9 cellular contexts compared by ENCODE assay signal in the genomic region with DNA sequence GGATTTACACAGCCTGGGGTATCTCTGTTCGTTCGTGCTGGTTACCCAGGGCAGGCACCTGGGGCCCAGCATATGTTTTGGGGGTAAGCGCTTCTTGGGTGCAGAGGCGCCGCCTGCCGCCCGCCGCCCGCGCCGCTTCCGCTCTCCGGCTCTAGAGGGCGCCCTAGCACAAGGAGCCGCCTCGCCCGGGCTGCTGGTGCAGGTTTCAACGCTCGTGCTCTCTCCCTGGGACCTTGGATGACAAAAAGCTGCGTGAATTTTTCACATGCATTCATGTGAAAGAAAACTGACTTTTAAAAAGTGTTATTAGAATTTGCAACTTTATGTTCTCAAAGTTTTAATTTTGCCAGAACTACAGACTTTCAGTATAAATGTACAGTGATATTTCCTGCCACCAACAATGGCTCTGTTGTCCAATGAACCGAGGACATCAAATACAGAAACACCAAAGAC. TPM values are rescaled to one million over a fixed set of nuclear protein-coding genes. Genes with fewer than 3 reads are reported as not detected.
A peak's percentile ranks its signal among the peaks of the same experiment; 100 is the strongest.
DNase-seq lines count a peak whose midpoint lies in the region; ATAC-seq and TF ChIP-seq lines count a peak whose summit lies in the region.
"Had no signal": no experiment of that assay in that cellular context is flagged by ENCODE, and none has a peak within 500 bp of the region (broad histone marks: within the 10 kb centered on the region; RNA-seq: fewer than 3 reads in every experiment).

No MANE protein-coding gene starts in this region.

- TF ChIP-seq CTCF in OCI-LY3 (IDR thresholded peaks at IDR 0.05; ENCODE audit: low read depth, low read length): peak; percentile 90
- TF ChIP-seq CTCF in nephron (IDR thresholded peaks at IDR 0.05; ENCODE audit: unreplicated experiment in 3 of 3): peak; percentile 99 to 100 (median 99)

- H4K20me1 ChIP-seq in OCI-LY3 (ENCODE audit: insufficient read depth, low read length): no peaks in the 10 kb centered on the region

- CTCF ChIA-PET in CD8-positive, alpha-beta memory T cell (lab: Charles Lee): interaction anchor here (0.6 to 2.7 kb wide), 15 partner anchors 8 to 491 kb away, joined by 3 to 32 read pairs (median 4); no protein-coding TSS in a partner anchor

- no peaks in the 10 kb centered on the region for H3K79me2 ChIP-seq in OCI-LY3 (ENCODE audit: low read length)

- H3K9me3 Mint-ChIP-seq in CD8-positive, alpha-beta memory T cell: no peaks in the 10 kb centered on the region
- no peaks in the 10 kb centered on the region for H3K9me3 Mint-ChIP-seq in nephron

- H2AFZ ChIP-seq in OCI-LY3 (ENCODE audit: low read depth, low read length): 0 out of 2 replicates have a peak overlapping the region, but pooled peaks have one; percentile 30

- H3K27me3 Mint-ChIP-seq in CD8-positive, alpha-beta memory T cell: peaks cover 8 to 13% of the 10 kb centered on the region in 2 donors
- peaks cover 45% of the 10 kb centered on the region for H3K27me3 Mint-ChIP-seq in nephron (ENCODE audit: low read depth)

- no peaks in the 10 kb centered on the region for H3K4me1 ChIP-seq in CD8-positive, alpha-beta memory T cell (ENCODE audit: insufficient read depth, low read length)
- H3K4me1 ChIP-seq in OCI-LY3 (ENCODE audit: low read length): peaks cover 11% of the 10 kb centered on the region

- H3K27me3 ChIP-seq in CD8-positive, alpha-beta memory T cell (ENCODE audit: insufficient read depth, low read length, poor library complexity, severe bottlenecking): no peaks in the 10 kb centered on the region
- peaks cover 13% of the 10 kb centered on the region for H3K27me3 ChIP-seq in OCI-LY3 (ENCODE audit: low read depth, low read length)

- ATAC-seq in HG03280 (IDR thresholded peaks at IDR 0.05; ENCODE audit: unreplicated experiment): peak; percentile 85
- peak; percentile 87 for ATAC-seq in esophagus mucosa
- ATAC-seq in stimulated activated naive CD8-positive, alpha-beta T cell treated with anti-CD3 and anti-CD28 coated beads, Interleukin-15, Interleukin-2, amounts not matched to agents 100 U/mL and 50 U/mL, for 24 hours: peak; percentile 85

- H3K36me3 Mint-ChIP-seq in CD8-positive, alpha-beta memory T cell: no peaks in the 10 kb centered on the region
- H3K36me3 Mint-ChIP-seq in nephron (ENCODE audit: low read depth): no peaks in the 10 kb centered on the region

- H3K9me3 ChIP-seq in CD8-positive, alpha-beta memory T cell (ENCODE audit: low read length): no peaks in the 10 kb centered on the region
- H3K9me3 ChIP-seq in OCI-LY3 (ENCODE audit: insufficient read depth, low read length): no peaks in the 10 kb centered on the region

- H3K4me1 Mint-ChIP-seq in CD8-positive, alpha-beta memory T cell: peaks cover 5 to 9% (median 5%) of the 10 kb centered on the region in 3 donors
- no peaks in the 10 kb centered on the region for H3K4me1 Mint-ChIP-seq in nephron

- H3K36me3 ChIP-seq in CD8-positive, alpha-beta memory T cell (ENCODE audit: insufficient read depth, low read length): no peaks in the 10 kb centered on the region
- no peaks in the 10 kb centered on the region for H3K36me3 ChIP-seq in OCI-LY3 (replicated peaks; ENCODE audit: low read depth, low read length)

- POLR2A ChIA-PET in CD8-positive, alpha-beta memory T cell (lab: Charles Lee): no interaction called here

- no peak overlapping the region for H3K9ac ChIP-seq in OCI-LY3 (ENCODE audit: low read length)

- peak overlapping the region in 1 of 7 donors; percentile 36 for H3K4me3 Mint-ChIP-seq in CD8-positive, alpha-beta memory T cell
- no peak overlapping the region for H3K4me3 Mint-ChIP-seq in nephron

- no peak overlapping the region for H3K27ac ChIP-seq in CD8-positive, alpha-beta memory T cell (ENCODE audit: low read depth, low read length)
- H3K27ac ChIP-seq in OCI-LY3 (ENCODE audit: low read length): no peak overlapping the region

- peak overlapping the region; percentile 74 for H3K4me2 ChIP-seq in OCI-LY3 (ENCODE audit: low read length)

- peak; percentile 69 to 80 (median 76) for DNase-seq in CD8-positive, alpha-beta memory T cell
- DNase-seq in GM19240 (ENCODE audit: insufficient read length, low spot score) (peak; percentile 67), activated T-cell treated with anti-CD3 and anti-CD28 coated beads for 4 hours (peak; percentile 73)
- peak; percentile 89 for DNase-seq in stimulated activated naive CD8-positive, alpha-beta T cell treated with anti-CD3 and anti-CD28 coated beads, Interleukin-15, Interleukin-2, amounts not matched to agents 100 U/mL and 50 U/mL, for 24 hours

- no peak overlapping the region for H3K4me3 ChIP-seq in CD8-positive, alpha-beta memory T cell (ENCODE audit: low read length)
- H3K4me3 ChIP-seq in OCI-LY3 (ENCODE audit: low read length): peak overlapping the region; percentile 62

- no peak overlapping the region for H3K27ac Mint-ChIP-seq in CD8-positive, alpha-beta memory T cell
- no peak overlapping the region for H3K27ac Mint-ChIP-seq in nephron

RNA-seq across cellular contexts. Expression of gene PRR18, which starts 32.5 kb away (rescaled TPM):
- total RNA-seq in CD8-positive, alpha-beta memory T cell: under 1 TPM; 0.07 to 0.09 TPM
- polyA plus RNA-seq in CD8-positive, alpha-beta memory T cell: not detected
- total RNA-seq in esophagus mucosa: 0.04 TPM
- total RNA-seq: T-helper 2 cell treated with Interferon-gamma antibody and Interleukin-4, amounts not matched to agents 100 ng/mL and 5 ng/mL, for 36 hours had no signal
